ENCODE assay signal across 28 cellular contexts in the genomic region with DNA sequence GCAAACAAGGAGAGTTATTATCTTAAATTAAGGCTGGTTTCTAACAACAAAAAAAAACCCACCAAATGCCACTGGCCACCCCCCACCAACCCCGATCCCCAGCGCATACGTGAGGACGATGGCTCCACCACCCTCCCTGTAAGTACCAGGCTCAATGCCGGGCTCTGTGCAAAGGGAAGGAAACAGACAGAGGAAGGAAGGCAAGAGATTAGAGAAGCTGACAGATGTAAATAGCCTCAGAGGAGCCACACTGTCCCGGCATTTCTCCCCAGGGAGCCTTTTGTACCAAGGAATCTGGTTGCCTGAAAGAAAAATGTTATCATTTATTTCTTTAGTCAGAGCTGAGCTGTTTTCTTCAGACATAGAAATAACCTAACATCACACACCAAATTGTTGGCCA. TPM values are rescaled to one million over a fixed set of nuclear protein-coding genes. Genes with fewer than 3 reads are reported as not detected.
DNase-seq lines count a peak whose midpoint lies in the region; ATAC-seq lines count a peak whose summit lies in the region.
"Had no signal": no experiment of that assay in that cellular context is flagged by ENCODE, and none has a peak within 500 bp of the region (broad histone marks: within the 10 kb centered on the region; RNA-seq: fewer than 3 reads in every experiment).

No MANE protein-coding gene starts in this region.

- H3K27me3 ChIP-seq in aorta (ENCODE audit: control insufficient read depth in 1 of 2, insufficient read depth in 2 of 2, low read length in 1 of 2) = no peaks in the 10 kb centered on the region
- H3K27me3 ChIP-seq: brain microvascular endothelial cell, uterus had no signal

- H3K9me3 ChIP-seq in aorta (ENCODE audit: control insufficient read depth, low read length) = no peaks in the 10 kb centered on the region
- H3K9me3 ChIP-seq: gastroesophageal sphincter, prostate gland, uterus had no signal

- WGBS in aorta, 2 donors = 1 to 2% methylated on average over 6 of the region's 6 CpGs

- ATAC-seq in left ventricle myocardium superior (peak; percentile 42), aorta (ENCODE audit: low FRiP score) (peak; percentile 51), GM19328 (IDR thresholded peaks at IDR 0.05; ENCODE audit: unreplicated experiment) (no peak)
- ATAC-seq: activated CD8-positive, alpha-beta T cell treated with anti-CD3 and anti-CD28 coated beads, Interleukin-2, amount 10 ng/mL, durations not matched to agents 7 days and 5 days; activated T-cell treated with anti-CD3 and anti-CD28 coated beads, Interleukin-2, amount 50 U/mL, for 72 hours; gastroesophageal sphincter; naive thymus-derived CD8-positive, alpha-beta T cell had no signal

- no peaks in the 10 kb centered on the region for H3K36me3 Mint-ChIP-seq in activated T-helper 2 cell treated with anti-CD3 and anti-CD28 coated beads, Interferon-gamma antibody, Interleukin-2, Interleukin-4, amounts not matched to agents 10 μg/mL and 5 μg/mL and 100 μg/mL, durations not matched to agents 14 hours and 24 hours and 36 hours (ENCODE audit: low read depth)
- H3K36me3 Mint-ChIP-seq: activated naive CD8-positive, alpha-beta T cell treated with anti-CD3 and anti-CD28 coated beads for 36 hours; naive thymus-derived CD8-positive, alpha-beta T cell had no signal

- H3K4me3 Mint-ChIP-seq in activated T-helper 2 cell treated with anti-CD3 and anti-CD28 coated beads, Interferon-gamma antibody, Interleukin-2, Interleukin-4, amounts not matched to agents 10 μg/mL and 5 μg/mL and 100 μg/mL, durations not matched to agents 14 hours and 24 hours and 36 hours (ENCODE audit: low read depth) = no peak overlapping the region
- H3K4me3 Mint-ChIP-seq: activated CD8-positive, alpha-beta T cell treated with anti-CD3 and anti-CD28 coated beads, Interleukin-2, amount 10 ng/mL, durations not matched to agents 7 days and 5 days; activated naive CD8-positive, alpha-beta T cell treated with anti-CD3 and anti-CD28 coated beads for 36 hours; activated T-cell treated with anti-CD3 and anti-CD28 coated beads, Interleukin-2, amount 50 U/mL, for 72 hours; dendritic cell treated with granulocyte-macrophage colony-stimulating factor and Interleukin-4, amounts not matched to agents 40 ng/mL and 50 ng/mL, for 4 days; naive thymus-derived CD8-positive, alpha-beta T cell had no signal

- H3K4me1 ChIP-seq in aorta (ENCODE audit: control insufficient read depth in 1 of 2, insufficient read depth in 2 of 2, low read length in 2 of 2) = no peaks in the 10 kb centered on the region
- H3K4me1 ChIP-seq: gastroesophageal sphincter, prostate gland, uterus had no signal

- H3K27ac ChIP-seq in aorta (ENCODE audit: low read depth in 1 of 2, low read length in 2 of 2) = peak overlapping the region in 1 of 2 donors; percentile 50
- H3K27ac ChIP-seq: brain microvascular endothelial cell, gastroesophageal sphincter, PC-9, prostate gland, uterus had no signal

- H3K27ac Mint-ChIP-seq in activated T-helper 2 cell treated with anti-CD3 and anti-CD28 coated beads, Interferon-gamma antibody, Interleukin-2, Interleukin-4, amounts not matched to agents 10 μg/mL and 5 μg/mL and 100 μg/mL, durations not matched to agents 14 hours and 24 hours and 36 hours = no peak overlapping the region
- H3K27ac Mint-ChIP-seq: activated CD8-positive, alpha-beta T cell treated with anti-CD3 and anti-CD28 coated beads, Interleukin-2, amount 10 ng/mL, durations not matched to agents 7 days and 5 days; activated naive CD8-positive, alpha-beta T cell treated with anti-CD3 and anti-CD28 coated beads for 36 hours; activated T-cell treated with anti-CD3 and anti-CD28 coated beads, Interleukin-2, amount 50 U/mL, for 72 hours; dendritic cell treated with granulocyte-macrophage colony-stimulating factor and Interleukin-4, amounts not matched to agents 40 ng/mL and 50 ng/mL, for 4 days had no signal

- no peak for DNase-seq in left ventricle myocardium superior
- DNase-seq in cardiac septum (ENCODE audit: low spot score) = no peak
- peak; percentile 7 for DNase-seq in NCI-H69 (lab: John Stamatoyannopoulos, UW)
- DNase-seq in iPS-NIHi7 (ENCODE audit: extremely low spot score) = peak; percentile 46
- DNase-seq in aorta = no peak
- no peak for DNase-seq in stimulated activated CD4-positive, alpha-beta T cell treated with anti-CD3 and anti-CD28 coated beads, Interleukin-4, amount 100 ng/mL, for 4 hours
- DNase-seq in activated T-helper 2 cell treated with anti-CD3 and anti-CD28 coated beads, Interferon-gamma antibody, Interleukin-2, Interleukin-4, amounts not matched to agents 10 μg/mL and 5 μg/mL and 100 μg/mL, durations not matched to agents 14 hours and 24 hours and 36 hours (ENCODE audit: low spot score) = no peak
- DNase-seq: activated CD8-positive, alpha-beta T cell treated with anti-CD3 and anti-CD28 coated beads, Interleukin-2, amount 10 ng/mL, durations not matched to agents 7 days and 5 days; activated naive CD8-positive, alpha-beta T cell treated with anti-CD3 and anti-CD28 coated beads for 36 hours; activated T-cell treated with anti-CD3 and anti-CD28 coated beads, Interleukin-2, amount 50 U/mL, for 72 hours; brain microvascular endothelial cell; erythroblast; IMR-90; mammary epithelial cell; MM.1S; naive thymus-derived CD8-positive, alpha-beta T cell; NCI-H1694; NCI-H526 treated with DMSO at 0.1 percent for 48 hours; PC-9; stimulated activated CD4-positive, alpha-beta T cell treated with anti-CD3 and anti-CD28 coated beads, Interleukin-15, amount 100 ng/mL, for 24 hours; stimulated activated naive CD4-positive, alpha-beta T cell; SW 1271; uterus had no signal

- H3K36me3 ChIP-seq in aorta (ENCODE audit: control insufficient read depth in 1 of 2, insufficient read depth in 2 of 2, low read length in 1 of 2) = no peaks in the 10 kb centered on the region
- H3K36me3 ChIP-seq: brain microvascular endothelial cell, gastroesophageal sphincter, prostate gland, uterus had no signal

- H3K4me1 Mint-ChIP-seq in activated T-helper 2 cell treated with anti-CD3 and anti-CD28 coated beads, Interferon-gamma antibody, Interleukin-2, Interleukin-4, amounts not matched to agents 10 μg/mL and 5 μg/mL and 100 μg/mL, durations not matched to agents 14 hours and 24 hours and 36 hours (ENCODE audit: low read depth) = peaks cover 7% of the 10 kb centered on the region
- H3K4me1 Mint-ChIP-seq: activated naive CD8-positive, alpha-beta T cell treated with anti-CD3 and anti-CD28 coated beads for 36 hours had no signal

- no peaks in the 10 kb centered on the region for H3K9me3 Mint-ChIP-seq in activated T-helper 2 cell treated with anti-CD3 and anti-CD28 coated beads, Interferon-gamma antibody, Interleukin-2, Interleukin-4, amounts not matched to agents 10 μg/mL and 5 μg/mL and 100 μg/mL, durations not matched to agents 14 hours and 24 hours and 36 hours
- H3K9me3 Mint-ChIP-seq: activated naive CD8-positive, alpha-beta T cell treated with anti-CD3 and anti-CD28 coated beads for 36 hours; activated T-cell treated with anti-CD3 and anti-CD28 coated beads, Interleukin-2, amount 50 U/mL, for 72 hours had no signal

- intact Hi-C loops in left ventricle myocardium superior (cut with micrococcal nuclease) = no loop called here
- intact Hi-C loops in cardiac septum (cut with DNase I) = no loop called here
- intact Hi-C loops in aorta (cut with DNase I) = no loop called here
- intact Hi-C loops in activated T-helper 2 cell treated with anti-CD3 and anti-CD28 coated beads, Interferon-gamma antibody, Interleukin-2, Interleukin-4, amounts not matched to agents 10 μg/mL and 5 μg/mL and 100 μg/mL, durations not matched to agents 14 hours and 24 hours and 36 hours (cut with micrococcal nuclease) = no loop called here

- no peak overlapping the region for H3K4me3 ChIP-seq in aorta (ENCODE audit: low read length in 2 of 2)
- H3K4me3 ChIP-seq: gastroesophageal sphincter, PC-9, prostate gland, uterus had no signal

- peaks cover 44% of the 10 kb centered on the region for H3K27me3 Mint-ChIP-seq in activated T-helper 2 cell treated with anti-CD3 and anti-CD28 coated beads, Interferon-gamma antibody, Interleukin-2, Interleukin-4, amounts not matched to agents 10 μg/mL and 5 μg/mL and 100 μg/mL, durations not matched to agents 14 hours and 24 hours and 36 hours (ENCODE audit: low read depth)

RNA-seq across cellular contexts. Expression of a gene that starts 13.1 kb away (rescaled TPM):
- total RNA-seq in left ventricle myocardium superior = not detected
- 0.24 TPM for total RNA-seq in cardiac septum
- 10 to 100 TPM; 21.7 to 34.3 TPM for total RNA-seq in aorta
- 10 to 100 TPM in 1 of 2 donors, 1 to 10 TPM in 1; 4.8 to 18.2 TPM for polyA plus RNA-seq in aorta
- total RNA-seq in activated T-helper 2 cell treated with anti-CD3 and anti-CD28 coated beads, Interferon-gamma antibody, Interleukin-2, Interleukin-4, amounts not matched to agents 10 μg/mL and 5 μg/mL and 100 μg/mL, durations not matched to agents 14 hours and 24 hours and 36 hours = not detected in 2 replicates
- total RNA-seq: activated CD8-positive, alpha-beta T cell treated with anti-CD3 and anti-CD28 coated beads, Interleukin-2, amount 10 ng/mL, durations not matched to agents 7 days and 5 days; activated naive CD8-positive, alpha-beta T cell treated with anti-CD3 and anti-CD28 coated beads for 36 hours; activated T-cell treated with anti-CD3 and anti-CD28 coated beads, Interleukin-2, amount 50 U/mL, for 72 hours; IMR-90; mammary epithelial cell; naive thymus-derived CD8-positive, alpha-beta T cell; PC-9; uterus had no signal
- polyA plus RNA-seq: AG04450; IMR-90; mammary epithelial cell; naive thymus-derived CD8-positive, alpha-beta T cell had no signal

RNA-seq across cellular contexts. Expression of a gene that starts 33.2 kb away (rescaled TPM):
- total RNA-seq in left ventricle myocardium superior = 243 TPM
- 224 TPM for total RNA-seq in cardiac septum
- total RNA-seq in aorta = 100 to 1,000 TPM; 110 to 112 TPM
- 100 to 1,000 TPM in 1 of 2 donors, 10 to 100 TPM in 1; 68.3 to 123 TPM for polyA plus RNA-seq in aorta
- 12.6 and 14.8 TPM in 2 replicates for total RNA-seq in activated T-helper 2 cell treated with anti-CD3 and anti-CD28 coated beads, Interferon-gamma antibody, Interleukin-2, Interleukin-4, amounts not matched to agents 10 μg/mL and 5 μg/mL and 100 μg/mL, durations not matched to agents 14 hours and 24 hours and 36 hours

RNA-seq across cellular contexts. Expression of a gene that starts 34.7 kb away (rescaled TPM):
- not detected for total RNA-seq in left ventricle myocardium superior
- total RNA-seq in cardiac septum = not detected
- total RNA-seq in aorta = not detected
- polyA plus RNA-seq in aorta = under 1 TPM in 1 of 2 donors, not detected in 1; 0.25 TPM
- total RNA-seq in activated T-helper 2 cell treated with anti-CD3 and anti-CD28 coated beads, Interferon-gamma antibody, Interleukin-2, Interleukin-4, amounts not matched to agents 10 μg/mL and 5 μg/mL and 100 μg/mL, durations not matched to agents 14 hours and 24 hours and 36 hours = not detected in 2 replicates
- total RNA-seq: activated CD8-positive, alpha-beta T cell treated with anti-CD3 and anti-CD28 coated beads, Interleukin-2, amount 10 ng/mL, durations not matched to agents 7 days and 5 days; activated naive CD8-positive, alpha-beta T cell treated with anti-CD3 and anti-CD28 coated beads for 36 hours; activated T-cell treated with anti-CD3 and anti-CD28 coated beads, Interleukin-2, amount 50 U/mL, for 72 hours; naive thymus-derived CD8-positive, alpha-beta T cell; PC-9; uterus had no signal
- polyA plus RNA-seq: IMR-90; naive thymus-derived CD8-positive, alpha-beta T cell had no signal

Comparison
In these comparisons a context has a peak if more than half of its experiments do, and no peak if none do; other contexts are left out.
1. DNase-seq: peak in NCI-H69 (single experiment) and iPS-NIHi7 (single experiment); none in left ventricle myocardium superior (single experiment), cardiac septum (single experiment), aorta (0 of 2), stimulated activated CD4-positive, alpha-beta T cell treated with anti-CD3 and anti-CD28 coated beads, Interleukin-4, amount 100 ng/mL, for 4 hours (0 of 2) and activated T-helper 2 cell treated with anti-CD3 and anti-CD28 coated beads, Interferon-gamma antibody, Interleukin-2, Interleukin-4, amounts not matched to agents 10 μg/mL and 5 μg/mL and 100 μg/mL, durations not matched to agents 14 hours and 24 hours and 36 hours (single experiment).
2. RNA of a gene that starts 13.1 kb away (total RNA-seq): 21.7 to 34.3 TPM in aorta; 0.24 TPM in cardiac septum (single experiment), not detected in left ventricle myocardium superior (single experiment) and not detected in activated T-helper 2 cell treated with anti-CD3 and anti-CD28 coated beads, Interferon-gamma antibody, Interleukin-2, Interleukin-4, amounts not matched to agents 10 μg/mL and 5 μg/mL and 100 μg/mL, durations not matched to agents 14 hours and 24 hours and 36 hours; every median in the first group is over 10 times any median in the second.